ENCODE assay signal across 1 cellular context in the genomic region with DNA sequence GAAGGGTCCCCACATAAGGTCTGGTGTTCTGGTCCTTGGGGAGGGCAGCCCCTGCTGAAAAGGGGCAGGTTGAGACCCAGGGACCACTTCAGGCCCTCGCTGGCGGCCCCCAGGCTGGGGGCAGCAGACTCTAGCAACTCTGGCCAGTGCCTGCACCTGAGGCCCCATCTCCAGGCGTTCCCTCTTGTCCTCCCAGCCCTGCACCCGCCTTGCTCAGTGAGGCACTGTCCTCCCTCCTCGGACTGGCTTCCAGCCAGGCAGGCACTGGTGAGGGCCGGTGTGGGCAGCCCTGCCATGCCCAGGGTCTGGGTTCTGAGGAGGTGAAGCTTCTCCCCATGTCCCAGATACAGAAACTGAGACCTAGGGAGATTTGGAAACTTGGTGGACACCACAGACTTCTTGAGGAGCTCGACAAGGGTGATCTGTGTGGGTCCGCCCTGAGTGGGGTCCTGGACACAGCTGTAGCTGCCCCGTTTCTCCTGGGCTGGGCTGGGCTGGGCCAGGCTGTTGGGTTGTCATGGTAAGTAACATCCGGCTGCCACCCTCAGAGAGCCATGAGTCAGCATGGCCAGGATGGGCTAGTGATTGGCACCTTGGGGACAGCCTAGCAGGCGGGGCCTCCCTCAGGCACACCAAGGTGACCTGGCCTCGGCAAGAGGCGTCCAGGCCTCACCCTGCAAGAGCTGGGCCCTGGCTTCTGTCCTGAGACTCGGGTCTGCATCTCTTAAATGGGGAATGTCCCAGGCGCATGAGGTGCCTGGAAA.
A peak's percentile ranks its signal among the peaks of the same experiment; 100 is the strongest.
TF ChIP-seq lines count a peak whose summit lies in the region.

No MANE protein-coding gene starts in this region.

TF ChIP-seq in GM12878, 131 proteins besides CTCF, POLR2A, EP300 and RAD21:
- TF ChIP-seq, protein P1, sequence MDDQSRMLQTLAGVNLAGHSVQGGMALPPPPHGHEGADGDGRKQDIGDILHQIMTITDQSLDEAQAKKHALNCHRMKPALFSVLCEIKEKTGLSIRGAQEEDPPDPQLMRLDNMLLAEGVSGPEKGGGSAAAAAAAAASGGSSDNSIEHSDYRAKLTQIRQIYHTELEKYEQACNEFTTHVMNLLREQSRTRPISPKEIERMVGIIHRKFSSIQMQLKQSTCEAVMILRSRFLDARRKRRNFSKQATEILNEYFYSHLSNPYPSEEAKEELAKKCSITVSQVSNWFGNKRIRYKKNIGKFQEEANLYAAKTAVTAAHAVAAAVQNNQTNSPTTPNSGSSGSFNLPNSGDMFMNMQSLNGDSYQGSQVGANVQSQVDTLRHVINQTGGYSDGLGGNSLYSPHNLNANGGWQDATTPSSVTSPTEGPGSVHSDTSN (IDR thresholded peaks at IDR 0.05; ENCODE audit: insufficient replicate concordance, low read depth, low read length) = peak; percentile 58
- TF ChIP-seq, protein P2, sequence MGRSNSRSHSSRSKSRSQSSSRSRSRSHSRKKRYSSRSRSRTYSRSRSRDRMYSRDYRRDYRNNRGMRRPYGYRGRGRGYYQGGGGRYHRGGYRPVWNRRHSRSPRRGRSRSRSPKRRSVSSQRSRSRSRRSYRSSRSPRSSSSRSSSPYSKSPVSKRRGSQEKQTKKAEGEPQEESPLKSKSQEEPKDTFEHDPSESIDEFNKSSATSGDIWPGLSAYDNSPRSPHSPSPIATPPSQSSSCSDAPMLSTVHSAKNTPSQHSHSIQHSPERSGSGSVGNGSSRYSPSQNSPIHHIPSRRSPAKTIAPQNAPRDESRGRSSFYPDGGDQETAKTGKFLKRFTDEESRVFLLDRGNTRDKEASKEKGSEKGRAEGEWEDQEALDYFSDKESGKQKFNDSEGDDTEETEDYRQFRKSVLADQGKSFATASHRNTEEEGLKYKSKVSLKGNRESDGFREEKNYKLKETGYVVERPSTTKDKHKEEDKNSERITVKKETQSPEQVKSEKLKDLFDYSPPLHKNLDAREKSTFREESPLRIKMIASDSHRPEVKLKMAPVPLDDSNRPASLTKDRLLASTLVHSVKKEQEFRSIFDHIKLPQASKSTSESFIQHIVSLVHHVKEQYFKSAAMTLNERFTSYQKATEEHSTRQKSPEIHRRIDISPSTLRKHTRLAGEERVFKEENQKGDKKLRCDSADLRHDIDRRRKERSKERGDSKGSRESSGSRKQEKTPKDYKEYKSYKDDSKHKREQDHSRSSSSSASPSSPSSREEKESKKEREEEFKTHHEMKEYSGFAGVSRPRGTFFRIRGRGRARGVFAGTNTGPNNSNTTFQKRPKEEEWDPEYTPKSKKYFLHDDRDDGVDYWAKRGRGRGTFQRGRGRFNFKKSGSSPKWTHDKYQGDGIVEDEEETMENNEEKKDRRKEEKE (IDR thresholded peaks at IDR 0.05) = no peak
- TF ChIP-seq, protein P3, sequence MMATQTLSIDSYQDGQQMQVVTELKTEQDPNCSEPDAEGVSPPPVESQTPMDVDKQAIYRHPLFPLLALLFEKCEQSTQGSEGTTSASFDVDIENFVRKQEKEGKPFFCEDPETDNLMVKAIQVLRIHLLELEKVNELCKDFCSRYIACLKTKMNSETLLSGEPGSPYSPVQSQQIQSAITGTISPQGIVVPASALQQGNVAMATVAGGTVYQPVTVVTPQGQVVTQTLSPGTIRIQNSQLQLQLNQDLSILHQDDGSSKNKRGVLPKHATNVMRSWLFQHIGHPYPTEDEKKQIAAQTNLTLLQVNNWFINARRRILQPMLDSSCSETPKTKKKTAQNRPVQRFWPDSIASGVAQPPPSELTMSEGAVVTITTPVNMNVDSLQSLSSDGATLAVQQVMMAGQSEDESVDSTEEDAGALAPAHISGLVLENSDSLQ (IDR thresholded peaks at IDR 0.05) = peak; percentile 67
TF ChIP-seq in GM12878: peak in this region for 2.
